9 cellular contexts compared by ENCODE assay signal in genomic region chr5:124655943-124656459, GRCh38.
DNase-seq lines count a peak whose midpoint lies in the region; ATAC-seq and TF ChIP-seq lines count a peak whose summit lies in the region.
"Had no signal": no experiment of that assay in that cellular context is flagged by ENCODE, and none has a peak within 500 bp of the region (broad histone marks: within the 10 kb centered on the region; RNA-seq: fewer than 3 reads in every experiment).

No MANE protein-coding gene starts in this region.

- no peaks in the 10 kb centered on the region for H3K79me2 ChIP-seq in HCT116 (ENCODE audit: insufficient read depth, low read length)

- no peaks in the 10 kb centered on the region for H4K20me1 ChIP-seq in HCT116 (ENCODE audit: insufficient read depth)

- intact Hi-C loops in HCT116 (cut with micrococcal nuclease): loop anchor here (2.0 kb wide), 1 partner anchor 93 kb away; no protein-coding TSS in a partner anchor

- H3K9me3 ChIP-seq in HCT116 (ENCODE audit: control insufficient read depth in 1 of 2, insufficient read depth in 1 of 2, low read depth in 1 of 2, low read length in 2 of 2): no peaks in the 10 kb centered on the region
- H3K9me3 ChIP-seq in mesodermal cell (ENCODE audit: control insufficient read depth, low read length): no peaks in the 10 kb centered on the region

- 74 to 100% methylated on average over 1 to 4 of the region's 5 CpGs for WGBS in mesodermal cell (ENCODE audit: insufficient coverage in 2 of 2), 2 experiments

- no peak; the same call in 1 of the 2 replicates for TF ChIP-seq RAD21 in HCT116 (IDR thresholded peaks at IDR 0.05; ENCODE audit: low read depth)

- no peaks in the 10 kb centered on the region for H3K27me3 ChIP-seq in HCT116 (ENCODE audit: insufficient read depth, low read length)

- CTCF ChIA-PET in HCT116 (lab: Charles Lee): no interaction called here

- H3K4me1 ChIP-seq in HCT116 (ENCODE audit: control insufficient read depth in 1 of 2, insufficient read depth in 2 of 2, low read length in 2 of 2): peaks cover 80 to 81% of the 10 kb centered on the region in 2 experiments
- peaks cover 77% of the 10 kb centered on the region for H3K4me1 ChIP-seq in mesodermal cell (ENCODE audit: control insufficient read depth, insufficient read depth, low read length, poor library complexity, severe bottlenecking)

- POLR2A ChIA-PET in HCT116 (lab: Charles Lee): interaction anchor here (1.8 kb wide), 1 partner anchor 93 kb away, joined by 8 read pairs; no protein-coding TSS in a partner anchor

- RAD21 ChIA-PET in HCT116 (lab: Charles Lee; ENCODE audit: low non-redundant PET in 1 of 2, low total read pairs in 2 of 2, uncharacterized antibody in 2 of 2, unreplicated experiment in 2 of 2): interaction anchor here in 1 of 2 experiments (0.6 kb wide), 1 partner anchor 654 kb away, joined by 7 read pairs; no protein-coding TSS in a partner anchor

- DNase-seq in HCT116 (ENCODE audit: low read depth, low spot score) (peak; percentile 78), NCI-H226 (peak; percentile 47), cardiac fibroblast (ENCODE audit: low read depth in 2 of 2) (peak; percentile 75 to 89), KG1 (lab: John Stamatoyannopoulos, UW) (no peak)
- DNase-seq: activated T-cell treated with anti-CD3 and anti-CD28 coated beads, Interleukin-2, amount 50 U/mL, for 4 hours had no signal

- no peaks in the 10 kb centered on the region for H3K36me3 ChIP-seq in HCT116 (ENCODE audit: control insufficient read depth in 1 of 2, insufficient read depth in 2 of 2, low read length in 2 of 2)
- peaks cover 7% of the 10 kb centered on the region for H3K36me3 ChIP-seq in mesodermal cell (ENCODE audit: control insufficient read depth, insufficient read depth, low read length)

- TF ChIP-seq POLR2A in HCT116 (IDR thresholded peaks at IDR 0.05; ENCODE audit: borderline replicate concordance, extremely low read depth, insufficient read depth, insufficient read length): no peak

- H3K9ac ChIP-seq in HCT116 (ENCODE audit: low read length): peak overlapping the region; percentile 45

- H3K4me3 ChIP-seq in HCT116 (replicated peaks in 1 of 2; ENCODE audit: low read depth in 1 of 2, low read length in 2 of 2): peak overlapping the region; percentile 0 to 47
- H3K4me3 ChIP-seq in cardiac fibroblast (replicated peaks in 1 of 2; ENCODE audit: low read depth in 2 of 2, low read length in 2 of 2): peak overlapping the region in 1 of 2 donors; percentile 4
- H3K4me3 ChIP-seq in mesodermal cell (ENCODE audit: extremely low read depth, insufficient read depth, low read length, poor library complexity, severe bottlenecking): no peak overlapping the region

- BruUV-seq in HCT116 (replicated peaks; lab: Mats Ljungman, UMichigan): no TSS peak

- TF ChIP-seq CTCF in 22Rv1 (IDR thresholded peaks at IDR 0.05) (no peak), HCT116 (IDR thresholded peaks at IDR 0.05 in 2 of 3, conservative IDR thresholded peaks at IDR 0.05 in 1 of 3; ENCODE audit: borderline replicate concordance in 1 of 3, insufficient read depth in 1 of 3, low read depth in 2 of 3, low read length in 2 of 3) (no peak), cardiac fibroblast (IDR thresholded peaks at IDR 0.05; ENCODE audit: low read depth, low read length) (no peak)

- H3K9me2 ChIP-seq in HCT116 (ENCODE audit: insufficient read depth): no peaks in the 10 kb centered on the region

- H3K27ac ChIP-seq in 22Rv1 (peak overlapping the region; percentile 77), HCT116 (ENCODE audit: low read depth, low read length) (peak overlapping the region; percentile 54), mesodermal cell (ENCODE audit: low read depth, low read length, severe bottlenecking) (peak overlapping the region; percentile 72)

- peak overlapping the region; percentile 82 for H3K4me2 ChIP-seq in HCT116 (ENCODE audit: low read length)

- peak overlapping the region; percentile 68 for H2AFZ ChIP-seq in HCT116 (ENCODE audit: low read depth, low read length, poor library complexity, severe bottlenecking)

- ATAC-seq in HCT116: peak; percentile 66
- no peak for ATAC-seq in HG03442 (IDR thresholded peaks at IDR 0.05; ENCODE audit: unreplicated experiment)
- no peak for ATAC-seq in GM21529 (IDR thresholded peaks at IDR 0.05; ENCODE audit: unreplicated experiment)

TF ChIP-seq in HCT116, 20 proteins besides CTCF, POLR2A, EP300 and RAD21:
- TF ChIP-seq ZNF274 (IDR thresholded peaks at IDR 0.05; ENCODE audit: low read depth, low read length) (no peak), EZH2 (IDR thresholded peaks at IDR 0.05) (no peak), YY1 (IDR thresholded peaks at IDR 0.05; ENCODE audit: extremely low read depth, insufficient replicate concordance, low read depth, low read length) (no peak), CBX3 (IDR thresholded peaks at IDR 0.05; ENCODE audit: low read depth) (no peak; the same call in 1 of the 2 replicates), ZFX (IDR thresholded peaks at IDR 0.05) (no peak), SRF (IDR thresholded peaks at IDR 0.05; ENCODE audit: low read depth) (peak; percentile 47; the same call in 1 of the 2 replicates), TCF7L2 (IDR thresholded peaks at IDR 0.05; ENCODE audit: borderline replicate concordance, extremely low read depth, insufficient read depth, insufficient read length) (peak; percentile 87), MAX (IDR thresholded peaks at IDR 0.05) (peak; percentile 60), ELF1 (IDR thresholded peaks at IDR 0.05; ENCODE audit: borderline replicate concordance, low read depth) (no peak), EGR1 (IDR thresholded peaks at IDR 0.05; ENCODE audit: low read depth) (no peak), SP1 (IDR thresholded peaks at IDR 0.05; ENCODE audit: low read depth) (peak; percentile 70), SIN3A (IDR thresholded peaks at IDR 0.05; ENCODE audit: low read depth) (peak; percentile 45), JUND (IDR thresholded peaks at IDR 0.05) (peak; percentile 66), FOSL1 (IDR thresholded peaks at IDR 0.05; ENCODE audit: low read depth) (peak; percentile 47), REST (IDR thresholded peaks at IDR 0.05; ENCODE audit: low read depth) (no peak), EZH2phosphoT487 (IDR thresholded peaks at IDR 0.05; ENCODE audit: borderline replicate concordance) (no peak), POLR2AphosphoS5 (IDR thresholded peaks at IDR 0.05; ENCODE audit: low read depth, low read length) (no peak), CEBPB (IDR thresholded peaks at IDR 0.05; ENCODE audit: low read depth) (peak; percentile 42; the same call in 1 of the 2 replicates)
- TF ChIP-seq, protein P1, sequence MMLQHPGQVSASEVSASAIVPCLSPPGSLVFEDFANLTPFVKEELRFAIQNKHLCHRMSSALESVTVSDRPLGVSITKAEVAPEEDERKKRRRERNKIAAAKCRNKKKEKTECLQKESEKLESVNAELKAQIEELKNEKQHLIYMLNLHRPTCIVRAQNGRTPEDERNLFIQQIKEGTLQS (IDR thresholded peaks at IDR 0.05): no peak
- TF ChIP-seq, protein P2, sequence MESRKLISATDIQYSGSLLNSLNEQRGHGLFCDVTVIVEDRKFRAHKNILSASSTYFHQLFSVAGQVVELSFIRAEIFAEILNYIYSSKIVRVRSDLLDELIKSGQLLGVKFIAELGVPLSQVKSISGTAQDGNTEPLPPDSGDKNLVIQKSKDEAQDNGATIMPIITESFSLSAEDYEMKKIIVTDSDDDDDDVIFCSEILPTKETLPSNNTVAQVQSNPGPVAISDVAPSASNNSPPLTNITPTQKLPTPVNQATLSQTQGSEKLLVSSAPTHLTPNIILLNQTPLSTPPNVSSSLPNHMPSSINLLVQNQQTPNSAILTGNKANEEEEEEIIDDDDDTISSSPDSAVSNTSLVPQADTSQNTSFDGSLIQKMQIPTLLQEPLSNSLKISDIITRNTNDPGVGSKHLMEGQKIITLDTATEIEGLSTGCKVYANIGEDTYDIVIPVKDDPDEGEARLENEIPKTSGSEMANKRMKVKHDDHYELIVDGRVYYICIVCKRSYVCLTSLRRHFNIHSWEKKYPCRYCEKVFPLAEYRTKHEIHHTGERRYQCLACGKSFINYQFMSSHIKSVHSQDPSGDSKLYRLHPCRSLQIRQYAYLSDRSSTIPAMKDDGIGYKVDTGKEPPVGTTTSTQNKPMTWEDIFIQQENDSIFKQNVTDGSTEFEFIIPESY (IDR thresholded peaks at IDR 0.05; ENCODE audit: extremely low read depth, insufficient replicate concordance, low read length): no peak
